ENCODE assay signal across 28 cellular contexts in the genomic region with DNA sequence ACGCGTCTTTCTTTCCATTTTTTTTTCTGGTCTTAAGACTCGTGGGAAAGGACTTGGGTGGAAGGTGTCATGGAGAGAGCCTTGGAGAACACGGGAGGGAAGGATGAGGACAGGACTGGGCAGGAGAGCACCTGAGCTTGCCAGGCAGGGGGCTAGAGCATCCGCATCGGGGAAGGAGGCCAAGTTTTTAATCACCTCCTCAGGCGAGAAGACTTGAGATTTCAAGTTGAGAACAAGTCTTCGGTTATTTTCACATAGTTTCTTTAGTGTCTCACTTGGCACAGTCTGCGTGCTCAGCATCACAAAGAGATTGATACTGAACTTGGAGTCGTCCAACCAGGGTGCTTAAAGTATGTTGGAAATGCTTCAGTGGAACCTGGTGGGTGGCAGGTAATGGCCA.
DNase-seq lines count a peak whose midpoint lies in the region; ATAC-seq and TF ChIP-seq lines count a peak whose summit lies in the region.
"Had no signal": no experiment of that assay in that cellular context is flagged by ENCODE, and none has a peak within 500 bp of the region (broad histone marks: within the 10 kb centered on the region; RNA-seq: fewer than 3 reads in every experiment).

No MANE protein-coding gene starts in this region.

- H3K27me3 Mint-ChIP-seq in nephron progenitor cell (ENCODE audit: low read depth, poor library complexity) (peaks cover 17% of the 10 kb centered on the region), Caco-2 (ENCODE audit: insufficient read depth, unreplicated experiment) (peaks cover 7% of the 10 kb centered on the region)

- H3K4me1 Mint-ChIP-seq in nephron progenitor cell (peaks cover 16% of the 10 kb centered on the region), Caco-2 (ENCODE audit: low read depth, unreplicated experiment) (no peaks in the 10 kb centered on the region)
- H3K4me1 Mint-ChIP-seq: CD14-positive monocyte had no signal

- TF ChIP-seq POLR2A in breast epithelium (IDR thresholded peaks at IDR 0.05), result no peak

- H3K4me3 Mint-ChIP-seq in nephron progenitor cell (no peak overlapping the region), Caco-2 (ENCODE audit: unreplicated experiment) (no peak overlapping the region)
- H3K4me3 Mint-ChIP-seq: CD14-positive monocyte; CD8-positive, alpha-beta memory T cell; GM23338; HFFc6 had no signal

- H3K79me2 ChIP-seq in mammary epithelial cell (ENCODE audit: insufficient read depth, low read length), result no peaks in the 10 kb centered on the region

- dilution Hi-C loops in mammary epithelial cell (cut with HindIII; ENCODE audit: low sequenced_read_pairs), result no loop called here

- peaks cover 5% of the 10 kb centered on the region for H3K36me3 Mint-ChIP-seq in nephron progenitor cell (ENCODE audit: low read depth)
- no peaks in the 10 kb centered on the region for H3K36me3 Mint-ChIP-seq in Caco-2 (ENCODE audit: insufficient read depth, unreplicated experiment)
- H3K36me3 Mint-ChIP-seq: CD14-positive monocyte; CD8-positive, alpha-beta memory T cell had no signal

- TF ChIP-seq CTCF in mammary epithelial cell (conservative IDR thresholded peaks at IDR 0.05 in 1 of 2, IDR thresholded peaks at IDR 0.05 in 1 of 2; ENCODE audit: extremely low read depth in 1 of 2, insufficient read depth in 1 of 2, low read depth in 1 of 2, low read length in 2 of 2) (no peak), breast epithelium (IDR thresholded peaks at IDR 0.05) (no peak), nephron progenitor cell (IDR thresholded peaks at IDR 0.05) (no peak), Caco-2 (IDR thresholded peaks at IDR 0.05; ENCODE audit: insufficient read depth in 1 of 2, low read depth in 1 of 2, low read length in 1 of 2, severe bottlenecking in 1 of 2, unreplicated experiment in 1 of 2) (no peak)

- WGBS in mammary epithelial cell (ENCODE audit: low coverage, missing lambda C conversion rate), result 3% methylated on average over 9 of the region's 10 CpGs

- BruUV-seq in mammary epithelial cell (replicated peaks; lab: Mats Ljungman, UMichigan) (no TSS peak), Caco-2 (replicated peaks; lab: Mats Ljungman, UMichigan) (no TSS peak)

- POLR2A ChIA-PET in Caco-2 (lab: Charles Lee), result no interaction called here

- H3K9me3 Mint-ChIP-seq in nephron progenitor cell, result peaks cover 8% of the 10 kb centered on the region
- no peaks in the 10 kb centered on the region for H3K9me3 Mint-ChIP-seq in Caco-2 (ENCODE audit: unreplicated experiment)

- no peaks in the 10 kb centered on the region for H3K9me3 ChIP-seq in mammary epithelial cell (replicated peaks; ENCODE audit: insufficient read depth, low read length)
- no peaks in the 10 kb centered on the region for H3K9me3 ChIP-seq in breast epithelium
- no peaks in the 10 kb centered on the region; the same call in 1 of the 2 replicates for H3K9me3 ChIP-seq in Caco-2
- H3K9me3 ChIP-seq: BE2C, HAP-1, SK-N-SH had no signal

- CTCF ChIA-PET in mammary epithelial cell (lab: Charles Lee; ENCODE audit: low non-redundant PET), result no interaction called here
- CTCF ChIA-PET in Caco-2 (lab: Charles Lee), result interaction anchor here (0.7 kb wide), 1 partner anchor 294 kb away, joined by 4 read pairs; no protein-coding TSS in a partner anchor

- peak; percentile 17 for DNase-seq in mammary epithelial cell
- DNase-seq in breast epithelium (ENCODE audit: low spot score in 2 of 2), result no peak
- DNase-seq in astrocyte of the hippocampus (ENCODE audit: low read depth, low spot score), result peak; percentile 26
- no peak for DNase-seq in nephron progenitor cell
- DNase-seq in Kasumi-1 (lab: John Stamatoyannopoulos, UW), result no peak
- DNase-seq in Caco-2, result no peak
- no peak for DNase-seq in NCI-H526 treated with DMSO at 0.1 percent for 48 hours (lab: John Stamatoyannopoulos, UW)
- DNase-seq: 8988T; ACHN; Calu3; CD8-positive, alpha-beta memory T cell; DND-41; HFFc6; Karpas-422; NCI-H1105 treated with DMSO at 0.1 percent for 48 hours; NCI-H1694; NCI-H2029 treated with DMSO at 0.1 percent for 48 hours; NCI-H446 treated with DMSO at 0.1 percent for 48 hours; NCI-H69 had no signal

- H3K27ac ChIP-seq in mammary epithelial cell (ENCODE audit: insufficient read depth, low read depth, low read length) (no peak overlapping the region), breast epithelium (no peak overlapping the region)
- H3K27ac ChIP-seq: RWPE1 had no signal

- peak overlapping the region; percentile 51 for H2AFZ ChIP-seq in mammary epithelial cell (ENCODE audit: low read depth, low read length)
- H2AFZ ChIP-seq: GM23338 had no signal

- no peaks in the 10 kb centered on the region for H3K36me3 ChIP-seq in mammary epithelial cell (ENCODE audit: insufficient read depth, low read length)
- H3K36me3 ChIP-seq in breast epithelium, result no peaks in the 10 kb centered on the region
- no peaks in the 10 kb centered on the region for H3K36me3 ChIP-seq in Caco-2 (ENCODE audit: control insufficient read depth, insufficient read depth, low read length)
- H3K36me3 ChIP-seq: BE2C, HAP-1 had no signal

- H3K9ac ChIP-seq in mammary epithelial cell (ENCODE audit: insufficient read depth, low read length), result no peak overlapping the region
- H3K9ac ChIP-seq: SK-N-SH had no signal

- H3K4me2 ChIP-seq in mammary epithelial cell (ENCODE audit: insufficient read depth, low read depth, low read length), result peak overlapping the region; percentile 41
- H3K4me2 ChIP-seq: GM23338, SK-N-SH had no signal

- in situ Hi-C loops in mammary epithelial cell (cut with MboI; ENCODE audit: low sequenced_read_pairs in 2 of 2), result no loop called here

- H3K4me3 ChIP-seq in mammary epithelial cell (replicated peaks in 1 of 3; ENCODE audit: insufficient read depth in 1 of 3, low read depth in 2 of 3, low read length in 3 of 3) (no peak overlapping the region), breast epithelium (no peak overlapping the region), Caco-2 (ENCODE audit: low read depth, low read length) (no peak overlapping the region)
- H3K4me3 ChIP-seq: GM23338, HAP-1 had no signal

- H4K20me1 ChIP-seq in mammary epithelial cell (ENCODE audit: insufficient read depth, low read length), result no peaks in the 10 kb centered on the region

- peak overlapping the region; percentile 46 for H3K27ac Mint-ChIP-seq in nephron progenitor cell
- H3K27ac Mint-ChIP-seq in Caco-2 (ENCODE audit: unreplicated experiment), result no peak overlapping the region
- H3K27ac Mint-ChIP-seq: CD8-positive, alpha-beta memory T cell; GM23338; HFFc6 had no signal

- peaks cover 4% of the 10 kb centered on the region for H3K4me1 ChIP-seq in mammary epithelial cell (ENCODE audit: insufficient read depth, low read length)
- no peaks in the 10 kb centered on the region for H3K4me1 ChIP-seq in breast epithelium
- no peaks in the 10 kb centered on the region for H3K4me1 ChIP-seq in Caco-2
- H3K4me1 ChIP-seq: HAP-1 had no signal

- intact Hi-C loops in mammary epithelial cell (cut with micrococcal nuclease) (no loop called here), breast epithelium (cut with DNase I; ENCODE audit: low total_unique reads) (no loop called here), Caco-2 (cut with micrococcal nuclease; ENCODE audit: unreplicated experiment) (no loop called here)

- H3K27me3 ChIP-seq in mammary epithelial cell (ENCODE audit: insufficient read depth, low read length), result no peaks in the 10 kb centered on the region
- no peaks in the 10 kb centered on the region for H3K27me3 ChIP-seq in breast epithelium
- no peaks in the 10 kb centered on the region for H3K27me3 ChIP-seq in Caco-2 (replicated peaks; ENCODE audit: control insufficient read depth, insufficient read depth, low read length)
- H3K27me3 ChIP-seq: BE2C had no signal

- peak; percentile 63 for ATAC-seq in esophagus mucosa
- ATAC-seq: HepG2, Panc1 had no signal

Comparison
In these comparisons a context has a peak if more than half of its experiments do, and no peak if none do; other contexts are left out.
1. DNase-seq: peak in mammary epithelial cell (single experiment) and astrocyte of the hippocampus (single experiment); none in breast epithelium (0 of 2), nephron progenitor cell (single experiment), Kasumi-1 (0 of 2), Caco-2 (0 of 2) and NCI-H526 treated with DMSO at 0.1 percent for 48 hours (single experiment).